8 cellular contexts compared by ENCODE assay signal in genomic region chr19:1087813-1088418, GRCh38. TPM values are rescaled to one million over a fixed set of nuclear protein-coding genes. Genes with fewer than 3 reads are reported as not detected.
DNase-seq lines count a peak whose midpoint lies in the region; ATAC-seq and TF ChIP-seq lines count a peak whose summit lies in the region.

No MANE protein-coding gene starts in this region.

- H3K9me3 Mint-ChIP-seq in Caco-2 (ENCODE audit: unreplicated experiment) (no peaks in the 10 kb centered on the region), naive B cell (no peaks in the 10 kb centered on the region)

- 69% methylated on average over 27 of the region's 27 CpGs for WGBS in prostate gland

- CTCF ChIA-PET in Caco-2 (lab: Charles Lee): no interaction called here

- no peaks in the 10 kb centered on the region; the same call in 1 of the 2 replicates for H3K36me3 ChIP-seq in Caco-2 (ENCODE audit: control insufficient read depth, insufficient read depth, low read length)
- peaks cover 29 to 53% of the 10 kb centered on the region in 2 donors for H3K36me3 ChIP-seq in ascending aorta
- peaks cover 17% of the 10 kb centered on the region for H3K36me3 ChIP-seq in H7 (replicated peaks; ENCODE audit: control insufficient read depth, insufficient read depth, low read length)
- peaks cover 0 to 10% of the 10 kb centered on the region in 2 donors for H3K36me3 ChIP-seq in prostate gland

- no peaks in the 10 kb centered on the region for H3K4me1 ChIP-seq in Caco-2
- H3K4me1 ChIP-seq in ascending aorta: peaks cover 0 to 3% of the 10 kb centered on the region in 2 donors
- H3K4me1 ChIP-seq in prostate gland (replicated peaks): no peaks in the 10 kb centered on the region

- no peak for TF ChIP-seq POLR2A in prostate gland (IDR thresholded peaks at IDR 0.05)

- H3K27me3 Mint-ChIP-seq in Caco-2 (ENCODE audit: insufficient read depth, unreplicated experiment) (no peaks in the 10 kb centered on the region), naive B cell (no peaks in the 10 kb centered on the region)

- ATAC-seq in naive B cell (ENCODE audit: low read depth in 2 of 2) (peak; percentile 82 to 83), GM19452 (IDR thresholded peaks at IDR 0.05; ENCODE audit: unreplicated experiment) (no peak)

- H3K36me3 Mint-ChIP-seq in Caco-2 (ENCODE audit: insufficient read depth, unreplicated experiment): peaks cover 74% of the 10 kb centered on the region
- H3K36me3 Mint-ChIP-seq in naive B cell: peaks cover 0 to 10% of the 10 kb centered on the region in 2 donors

- H3K27me3 ChIP-seq in Caco-2 (replicated peaks; ENCODE audit: control insufficient read depth, insufficient read depth, low read length) (no peaks in the 10 kb centered on the region), ascending aorta (no peaks in the 10 kb centered on the region), H7 (ENCODE audit: control insufficient read depth, insufficient read depth, low read length) (no peaks in the 10 kb centered on the region), prostate gland (replicated peaks; ENCODE audit: insufficient read depth) (no peaks in the 10 kb centered on the region)

- DNase-seq in Caco-2: no peak
- DNase-seq in NOMO-1 (lab: John Stamatoyannopoulos, UW; ENCODE audit: unreplicated experiment in 2 of 2): peak; percentile 89 to 95
- DNase-seq in ascending aorta (ENCODE audit: low spot score in 2 of 2): peak in 1 of 2 donors; percentile 53
- DNase-seq in naive B cell: peak; percentile 71
- DNase-seq in H7: no peak
- DNase-seq in DMS114 treated with DMSO at 0.1 percent for 48 hours (lab: John Stamatoyannopoulos, UW; ENCODE audit: unreplicated experiment): no peak
- no peak for DNase-seq in prostate gland (ENCODE audit: low spot score)

- H3K27ac Mint-ChIP-seq in Caco-2 (ENCODE audit: unreplicated experiment) (peak overlapping the region; percentile 60), naive B cell (peak overlapping the region; percentile 88 to 98 (median 94))

- H3K27ac ChIP-seq in ascending aorta (peak overlapping the region; percentile 60 to 66), prostate gland (no peak overlapping the region)

- TSS peak; percentile 5 for BruUV-seq in Caco-2 (replicated peaks; lab: Mats Ljungman, UMichigan)

- H3K4me3 Mint-ChIP-seq in Caco-2 (ENCODE audit: unreplicated experiment) (no peak overlapping the region), naive B cell (peak overlapping the region; percentile 61 to 85 (median 74))

- POLR2A ChIA-PET in Caco-2 (lab: Charles Lee): no interaction called here

- no peak overlapping the region for H3K4me3 ChIP-seq in Caco-2 (ENCODE audit: low read depth, low read length)
- no peak overlapping the region for H3K4me3 ChIP-seq in ascending aorta
- H3K4me3 ChIP-seq in H7 (ENCODE audit: insufficient read depth, low read depth, low read length): no peak overlapping the region
- H3K4me3 ChIP-seq in prostate gland: no peak overlapping the region

- H3K4me1 Mint-ChIP-seq in Caco-2 (ENCODE audit: low read depth, unreplicated experiment) (no peaks in the 10 kb centered on the region), naive B cell (peaks cover 26 to 33% (median 26%) of the 10 kb centered on the region in 3 donors)

- no peaks in the 10 kb centered on the region for H3K9me3 ChIP-seq in Caco-2
- H3K9me3 ChIP-seq in ascending aorta: no peaks in the 10 kb centered on the region
- H3K9me3 ChIP-seq in prostate gland: no peaks in the 10 kb centered on the region

- intact Hi-C loops in Caco-2 (cut with micrococcal nuclease; ENCODE audit: unreplicated experiment) (no loop called here), ascending aorta (cut with DNase I) (no loop called here), prostate gland (cut with DNase I) (no loop called here)

- TF ChIP-seq CTCF in Caco-2 (IDR thresholded peaks at IDR 0.05; ENCODE audit: insufficient read depth in 1 of 2, low read depth in 1 of 2, low read length in 1 of 2, severe bottlenecking in 1 of 2, unreplicated experiment in 1 of 2) (no peak), ascending aorta (IDR thresholded peaks at IDR 0.05) (no peak), prostate gland (IDR thresholded peaks at IDR 0.05) (no peak)

RNA-seq across cellular contexts. Expression of gene POLR2E, which starts 7.3 kb away (rescaled TPM):
- total RNA-seq in Caco-2 (2022) (264 and 272 TPM in 2 replicates), ascending aorta (72.1 TPM), prostate gland (100 to 1,000 TPM; 152 to 169 TPM)
- 100 to 1,000 TPM; 134 to 205 (median 174) TPM for polyA plus RNA-seq in naive B cell (ENCODE audit: low read depth in 6 of 6)
- total RNA-seq in H7 (2014; rRNA removed; shearing (Covaris generic)): 226 and 283 TPM in 2 replicates

RNA-seq across cellular contexts. Expression of gene GPX4, which starts 15.9 kb away (rescaled TPM):
- 500 and 546 TPM in 2 replicates for total RNA-seq in Caco-2 (2022)
- total RNA-seq in ascending aorta: 348 TPM
- 100 to 1,000 TPM; 235 to 356 (median 314) TPM for polyA plus RNA-seq in naive B cell (ENCODE audit: low read depth in 6 of 6)
- total RNA-seq in H7 (2014; rRNA removed; shearing (Covaris generic)): 620 and 671 TPM in 2 replicates
- 100 to 1,000 TPM; 577 to 627 TPM for total RNA-seq in prostate gland

RNA-seq across cellular contexts. Expression of gene ARHGAP45, which starts 20.9 kb away (rescaled TPM):
- total RNA-seq in Caco-2 (2022) (38.6 and 43.3 TPM in 2 replicates), ascending aorta (66.5 TPM), prostate gland (10 to 100 TPM in 1 of 2 donors, 1 to 10 TPM in 1; 8.9 to 26.2 TPM)
- 100 to 1,000 TPM; 181 to 432 (median 210) TPM for polyA plus RNA-seq in naive B cell (ENCODE audit: low read depth in 6 of 6)
- total RNA-seq in H7 (2014; rRNA removed; shearing (Covaris generic)): 46.0 and 48.7 TPM in 2 replicates

RNA-seq across cellular contexts. Expression of gene ABCA7, which starts 48.0 kb away (rescaled TPM):
- total RNA-seq in Caco-2 (2022) (43.5 and 45.9 TPM in 2 replicates), ascending aorta (96.6 TPM), prostate gland (10 to 100 TPM; 16.2 to 25.1 TPM)
- 10 to 100 TPM in 4 of 6 donors, 1 to 10 TPM in 2; 9.4 to 22.5 (median 11.1) TPM for polyA plus RNA-seq in naive B cell (ENCODE audit: low read depth in 6 of 6)
- 17.9 and 19.7 TPM in 2 replicates for total RNA-seq in H7 (2014; rRNA removed; shearing (Covaris generic))

Comparison
In these comparisons a context has a peak if more than half of its experiments do, and no peak if none do; other contexts are left out.
1. DNase-seq: peak in NOMO-1 (2 of 2) and naive B cell (single experiment); none in Caco-2 (0 of 2), H7 (single experiment), DMS114 treated with DMSO at 0.1 percent for 48 hours (single experiment) and prostate gland (single experiment).
2. H3K27ac ChIP-seq: peak in ascending aorta (2 of 2); none in prostate gland (0 of 2).